ENCODE assay signal across 36 cellular contexts in genomic region chr6:40629463-40629862, GRCh38. TPM values are rescaled to one million over a fixed set of nuclear protein-coding genes. Genes with fewer than 3 reads are reported as not detected.
"Had no signal": no experiment of that assay in that cellular context is flagged by ENCODE, and none has a peak within 500 bp of the region (broad histone marks: within the 10 kb centered on the region; RNA-seq: fewer than 3 reads in every experiment).

No MANE protein-coding gene starts in this region.

- H3K4me3 Mint-ChIP-seq: activated B cell treated with CpG ODN at 0.5 μM for 24 hours; activated CD4-positive, alpha-beta memory T cell treated with anti-CD3 and anti-CD28 coated beads for 36 hours; activated CD4-positive, alpha-beta T cell treated with anti-CD3 and anti-CD28 coated beads, Interleukin-2, amount 10 ng/mL, durations not matched to agents 24 days and 14 days; activated CD8-positive, alpha-beta T cell treated with anti-CD3 and anti-CD28 coated beads for 36 hours; activated naive CD4-positive, alpha-beta T cell treated with anti-CD3 and anti-CD28 coated beads, Interleukin-2, amount 10 ng/mL, durations not matched to agents 7 days and 5 days; activated naive CD4-positive, alpha-beta T cell treated with anti-CD3 and anti-CD28 coated beads, Interleukin-2, amount 50 U/mL, for 24 hours; activated naive CD8-positive, alpha-beta T cell; activated naive CD8-positive, alpha-beta T cell treated with anti-CD3 and anti-CD28 coated beads, Interleukin-2, amount 10 ng/mL, durations not matched to agents 7 days and 5 days; activated naive CD8-positive, alpha-beta T cell treated with anti-CD3 and anti-CD28 coated beads, Interleukin-2, amount 50 U/mL, for 24 hours; brain; T-helper 1 cell treated with Interleukin-12 subunit alpha and Interleukin-12 subunit beta and Interleukin-4 antibody, amounts not matched to agents 30 μg/mL and 1 μg/mL, for 36 hours; T-helper 2 cell treated with Interferon-gamma antibody and Interleukin-4, amounts not matched to agents 5 μg/mL and 100 μg/mL, for 36 hours had no signal

- H3K27me3 Mint-ChIP-seq: activated B cell treated with CpG ODN at 0.5 μM for 24 hours; activated CD8-positive, alpha-beta T cell treated with anti-CD3 and anti-CD28 coated beads for 36 hours; activated naive CD4-positive, alpha-beta T cell treated with anti-CD3 and anti-CD28 coated beads, Interleukin-2, amount 50 U/mL, for 24 hours; activated naive CD8-positive, alpha-beta T cell; activated naive CD8-positive, alpha-beta T cell treated with anti-CD3 and anti-CD28 coated beads, Interleukin-2, amount 50 U/mL, for 24 hours had no signal

- H3K27ac Mint-ChIP-seq: activated B cell treated with CpG ODN at 0.5 μM for 24 hours; activated CD4-positive, alpha-beta memory T cell treated with anti-CD3 and anti-CD28 coated beads for 36 hours; activated CD4-positive, alpha-beta T cell treated with anti-CD3 and anti-CD28 coated beads, Interleukin-2, amount 10 ng/mL, durations not matched to agents 24 days and 14 days; activated CD8-positive, alpha-beta T cell treated with anti-CD3 and anti-CD28 coated beads for 36 hours; activated naive CD4-positive, alpha-beta T cell treated with anti-CD3 and anti-CD28 coated beads, Interleukin-2, amount 10 ng/mL, durations not matched to agents 7 days and 5 days; activated naive CD4-positive, alpha-beta T cell treated with anti-CD3 and anti-CD28 coated beads, Interleukin-2, amount 50 U/mL, for 24 hours; activated naive CD8-positive, alpha-beta T cell; activated naive CD8-positive, alpha-beta T cell treated with anti-CD3 and anti-CD28 coated beads, Interleukin-2, amount 10 ng/mL, durations not matched to agents 7 days and 5 days; activated naive CD8-positive, alpha-beta T cell treated with anti-CD3 and anti-CD28 coated beads, Interleukin-2, amount 50 U/mL, for 24 hours; activated T-helper 2 cell treated with anti-CD3 and anti-CD28 coated beads, Interferon-gamma antibody, Interleukin-2, Interleukin-4, amounts not matched to agents 10 μg/mL and 5 μg/mL and 100 μg/mL, durations not matched to agents 14 hours and 24 hours and 36 hours; T-helper 1 cell treated with Interleukin-12 subunit alpha and Interleukin-12 subunit beta and Interleukin-4 antibody, amounts not matched to agents 30 μg/mL and 1 μg/mL, for 36 hours; T-helper 2 cell treated with Interferon-gamma antibody and Interleukin-4, amounts not matched to agents 5 μg/mL and 100 μg/mL, for 36 hours had no signal

- ATAC-seq: activated CD8-positive, alpha-beta T cell treated with anti-CD3 and anti-CD28 coated beads for 36 hours; activated naive CD8-positive, alpha-beta T cell treated with anti-CD3 and anti-CD28 coated beads, Interleukin-2, amount 50 U/mL, for 24 hours had no signal

- H3K36me3 Mint-ChIP-seq: activated CD4-positive, alpha-beta memory T cell treated with anti-CD3 and anti-CD28 coated beads for 36 hours; activated naive CD4-positive, alpha-beta T cell treated with anti-CD3 and anti-CD28 coated beads, Interleukin-2, amount 10 ng/mL, durations not matched to agents 7 days and 5 days; activated naive CD4-positive, alpha-beta T cell treated with anti-CD3 and anti-CD28 coated beads, Interleukin-2, amount 50 U/mL, for 24 hours; activated naive CD8-positive, alpha-beta T cell; activated naive CD8-positive, alpha-beta T cell treated with anti-CD3 and anti-CD28 coated beads, Interleukin-2, amount 10 ng/mL, durations not matched to agents 7 days and 5 days; brain had no signal

- FAIRE-seq: bronchial epithelial cell, TTC549 had no signal

- H3K9me3 Mint-ChIP-seq: activated B cell treated with CpG ODN at 0.5 μM for 24 hours; activated naive CD4-positive, alpha-beta T cell treated with anti-CD3 and anti-CD28 coated beads, Interleukin-2, amount 10 ng/mL, durations not matched to agents 7 days and 5 days; activated naive CD4-positive, alpha-beta T cell treated with anti-CD3 and anti-CD28 coated beads, Interleukin-2, amount 50 U/mL, for 24 hours; activated naive CD8-positive, alpha-beta T cell treated with anti-CD3 and anti-CD28 coated beads, Interleukin-2, amount 10 ng/mL, durations not matched to agents 7 days and 5 days; activated naive CD8-positive, alpha-beta T cell treated with anti-CD3 and anti-CD28 coated beads, Interleukin-2, amount 50 U/mL, for 24 hours; activated T-helper 2 cell treated with anti-CD3 and anti-CD28 coated beads, Interferon-gamma antibody, Interleukin-2, Interleukin-4, amounts not matched to agents 10 μg/mL and 5 μg/mL and 100 μg/mL, durations not matched to agents 14 hours and 24 hours and 36 hours had no signal

- H3K36me3 ChIP-seq: ascending aorta had no signal

- H3K4me1 ChIP-seq: ascending aorta had no signal

- H3K4me1 Mint-ChIP-seq: activated B cell treated with CpG ODN at 0.5 μM for 24 hours; activated CD4-positive, alpha-beta T cell treated with anti-CD3 and anti-CD28 coated beads, Interleukin-2, amount 10 ng/mL, durations not matched to agents 24 days and 14 days; activated naive CD4-positive, alpha-beta T cell treated with anti-CD3 and anti-CD28 coated beads, Interleukin-2, amount 10 ng/mL, durations not matched to agents 7 days and 5 days; activated naive CD4-positive, alpha-beta T cell treated with anti-CD3 and anti-CD28 coated beads, Interleukin-2, amount 50 U/mL, for 24 hours; activated naive CD8-positive, alpha-beta T cell treated with anti-CD3 and anti-CD28 coated beads, Interleukin-2, amount 10 ng/mL, durations not matched to agents 7 days and 5 days; activated naive CD8-positive, alpha-beta T cell treated with anti-CD3 and anti-CD28 coated beads, Interleukin-2, amount 50 U/mL, for 24 hours had no signal

- H3K9me3 ChIP-seq: ascending aorta had no signal

- H3K27ac ChIP-seq: ascending aorta, VCaP had no signal

- H3K27me3 ChIP-seq: ascending aorta had no signal

- H3K4me3 ChIP-seq: ascending aorta had no signal

- DNase-seq: activated B cell treated with CpG ODN at 0.5 μM for 24 hours; activated CD4-positive, alpha-beta memory T cell treated with anti-CD3 and anti-CD28 coated beads for 36 hours; activated CD4-positive, alpha-beta T cell treated with anti-CD3 and anti-CD28 coated beads for 4 hours; activated CD4-positive, alpha-beta T cell treated with anti-CD3 and anti-CD28 coated beads, Interleukin-2, amount 10 ng/mL, durations not matched to agents 24 days and 14 days; activated CD4-positive, alpha-beta T cell treated with anti-CD3 and anti-CD28 coated beads, Interleukin-2, amount 50 U/mL, for 1 hour; activated CD4-positive, alpha-beta T cell treated with anti-CD3 and anti-CD28 coated beads, Interleukin-2, amount 50 U/mL, for 4 hours; activated CD4-positive, CD25-positive, alpha-beta regulatory T cell treated with anti-CD3 and anti-CD28 coated beads, Interleukin-2, amount 50 U/mL, for 72 hours; activated CD8-positive, alpha-beta memory T cell treated with anti-CD3 and anti-CD28 coated beads, Interleukin-2, amount 50 U/mL, for 4 hours; activated CD8-positive, alpha-beta T cell treated with anti-CD3 and anti-CD28 coated beads for 36 hours; activated effector memory CD4-positive, alpha-beta T cell treated with Interleukin-2 at 50 U/mL for 16 hours; activated gamma-delta T cell; activated naive CD4-positive, alpha-beta T cell treated with anti-CD3 and anti-CD28 coated beads, Interleukin-2, amount 10 ng/mL, durations not matched to agents 7 days and 5 days; activated naive CD4-positive, alpha-beta T cell treated with Interleukin-2 at 50 U/mL for 16 hours; activated naive CD8-positive, alpha-beta T cell treated with anti-CD3 and anti-CD28 coated beads, Interleukin-2, amount 10 ng/mL, durations not matched to agents 7 days and 5 days; activated naive CD8-positive, alpha-beta T cell treated with anti-CD3 and anti-CD28 coated beads, Interleukin-2, amount 50 U/mL, for 24 hours; activated T-cell treated with anti-CD3 and anti-CD28 coated beads for 4 hours; activated T-cell treated with anti-CD3 and anti-CD28 coated beads, Interleukin-2, amount 50 U/mL, for 1 hour; activated T-cell treated with anti-CD3 and anti-CD28 coated beads, Interleukin-2, amount 50 U/mL, for 48 hours; amygdala; anterior cingulate cortex; central memory CD4-positive, alpha-beta T cell; T-helper 1 cell; T-helper 2 cell; T-helper 9 cell had no signal

RNA-seq across cellular contexts. Expression of gene LRFN2, which starts 42.3 kb away (rescaled TPM):
- total RNA-seq: activated B cell treated with CpG ODN at 0.5 μM for 24 hours; activated CD4-positive, alpha-beta memory T cell treated with anti-CD3 and anti-CD28 coated beads for 36 hours; activated CD8-positive, alpha-beta memory T cell treated with anti-CD3 and anti-CD28 coated beads for 36 hours; activated CD8-positive, alpha-beta T cell treated with anti-CD3 and anti-CD28 coated beads for 36 hours; activated naive CD8-positive, alpha-beta T cell treated with anti-CD3 and anti-CD28 coated beads, Interleukin-2, amount 10 ng/mL, durations not matched to agents 7 days and 5 days; activated T-helper 2 cell treated with anti-CD3 and anti-CD28 coated beads, Interferon-gamma antibody, Interleukin-2, Interleukin-4, amounts not matched to agents 10 μg/mL and 5 μg/mL and 100 μg/mL, durations not matched to agents 14 hours and 24 hours and 36 hours; ascending aorta; bronchial epithelial cell; cardiac septum had no signal
